In genomic region chr14:61768240-61768639, GRCh38 we compare ENCODE assay signal across 23 cellular contexts. TPM values are rescaled to one million over a fixed set of nuclear protein-coding genes. Genes with fewer than 3 reads are reported as not detected.
DNase-seq lines count a peak whose midpoint lies in the region; ATAC-seq, FAIRE-seq and TF ChIP-seq lines count a peak whose summit lies in the region.
"Had no signal": no experiment of that assay in that cellular context is flagged by ENCODE, and none has a peak within 500 bp of the region (broad histone marks: within the 10 kb centered on the region; RNA-seq: fewer than 3 reads in every experiment).

No MANE protein-coding gene starts in this region.

- H3K4me3 Mint-ChIP-seq in activated CD8-positive, alpha-beta T cell treated with anti-CD3 and anti-CD28 coated beads for 36 hours: no peak overlapping the region
- H3K4me3 Mint-ChIP-seq: B cell; CD8-positive, alpha-beta T cell; H9 had no signal

- CTCF ChIA-PET in activated CD8-positive, alpha-beta T cell treated with anti-CD3 and anti-CD28 coated beads for 36 hours (lab: Charles Lee): interaction anchor here (1.4 to 2.1 kb wide), 4 partner anchors 11 to 70 kb away, joined by 4 to 8 read pairs (median 6); no protein-coding TSS in a partner anchor

- H3K4me1 ChIP-seq in heart left ventricle (peaks cover 0 to 38% (median 13%) of the 10 kb centered on the region in 12 donors), heart right ventricle (peaks cover 0 to 35% (median 23%) of the 10 kb centered on the region in 9 donors)

- TF ChIP-seq CTCF in heart left ventricle (IDR thresholded peaks at IDR 0.05) (no peak), heart right ventricle (IDR thresholded peaks at IDR 0.05) (no peak)
- TF ChIP-seq CTCF in activated CD8-positive, alpha-beta T cell treated with anti-CD3 and anti-CD28 coated beads for 36 hours (IDR thresholded peaks at IDR 0.05): no peak

- POLR2A ChIA-PET in activated CD8-positive, alpha-beta T cell treated with anti-CD3 and anti-CD28 coated beads for 36 hours (lab: Charles Lee): no interaction called here

- DNase-seq in heart left ventricle: peak in 1 of 5 donors; percentile 20
- DNase-seq in cardiac septum (ENCODE audit: low spot score): no peak
- DNase-seq in heart right ventricle: no peak
- no peak for DNase-seq in urothelium cell line (ENCODE audit: low spot score)
- DNase-seq in NCI-H226: no peak
- no peak for DNase-seq in activated CD8-positive, alpha-beta T cell treated with anti-CD3 and anti-CD28 coated beads for 36 hours
- DNase-seq: Calu3; CD8-positive, alpha-beta T cell; DMS 273 treated with DMSO at 0.1 percent for 48 hours; DMS53; DND-41; EL; H9 had no signal

- intact Hi-C loops in heart left ventricle (cut with DNase I): loop anchor here in 4 of 10 donors (10.0 kb wide), 2 partner anchors 293 to 303 kb away; no protein-coding TSS in a partner anchor
- intact Hi-C loops in cardiac septum (cut with DNase I): no loop called here
- intact Hi-C loops in heart right ventricle (cut with DNase I): loop anchor here in 3 of 10 donors (10.0 kb wide), 1 partner anchor 303 kb away; no protein-coding TSS in a partner anchor
- intact Hi-C loops in activated CD8-positive, alpha-beta T cell treated with anti-CD3 and anti-CD28 coated beads for 36 hours (cut with micrococcal nuclease): no loop called here

- H3K9me3 ChIP-seq in heart left ventricle (no peaks in the 10 kb centered on the region), heart right ventricle (no peaks in the 10 kb centered on the region)
- H3K9me3 ChIP-seq: BLaER1 treated with 17β-estradiol and CSF1 and Interleukin-3, amounts not matched to agents 10 nM and 100 nM had no signal

- ATAC-seq in heart left ventricle: peak in 1 of 4 donors; percentile 61
- ATAC-seq in SK-N-SH treated with all-trans-retinoic acid at 6 μM for 48 hours: no peak; the same call in 1 of the 3 replicates
- ATAC-seq in heart right ventricle: peak in 4 of 8 donors; percentile 52 to 63 (median 56)
- ATAC-seq in activated CD8-positive, alpha-beta T cell treated with anti-CD3 and anti-CD28 coated beads for 36 hours: no peak
- ATAC-seq in HG03571 (IDR thresholded peaks at IDR 0.05; ENCODE audit: unreplicated experiment): no peak
- ATAC-seq: CD8-positive, alpha-beta T cell; GM12878 had no signal

- H3K27me3 ChIP-seq in heart left ventricle (no peaks in the 10 kb centered on the region), heart right ventricle (no peaks in the 10 kb centered on the region)
- H3K27me3 ChIP-seq: BLaER1 treated with 17β-estradiol and CSF1 and Interleukin-3, amounts not matched to agents 10 nM and 100 nM had no signal

- peaks cover 28% of the 10 kb centered on the region for H3K4me1 Mint-ChIP-seq in activated CD8-positive, alpha-beta T cell treated with anti-CD3 and anti-CD28 coated beads for 36 hours (ENCODE audit: low read depth)

- peaks cover 35% of the 10 kb centered on the region for H3K36me3 Mint-ChIP-seq in activated CD8-positive, alpha-beta T cell treated with anti-CD3 and anti-CD28 coated beads for 36 hours (ENCODE audit: low read depth)

- peak; percentile 83 for FAIRE-seq in urothelium cell line (lab: Jason Lieb, UNC)
- FAIRE-seq: GM12878, GM19239, H1 had no signal

- H3K27ac Mint-ChIP-seq in activated CD8-positive, alpha-beta T cell treated with anti-CD3 and anti-CD28 coated beads for 36 hours: no peak overlapping the region
- H3K27ac Mint-ChIP-seq: B cell; CD8-positive, alpha-beta T cell; H9 had no signal

- no peak for TF ChIP-seq POLR2A in heart left ventricle (IDR thresholded peaks at IDR 0.05)

- WGBS in heart left ventricle, 4 donors: 50 to 63% (median 57%) methylated on average over 3 of the region's 3 CpGs
- WGBS in heart right ventricle, 2 donors: 52 to 64% methylated on average over 3 of the region's 3 CpGs

- H3K4me3 ChIP-seq in heart left ventricle (no peak overlapping the region), heart right ventricle (no peak overlapping the region)
- H3K4me3 ChIP-seq: BLaER1 treated with 17β-estradiol and CSF1 and Interleukin-3, amounts not matched to agents 10 nM and 100 nM; GM12878 had no signal

- no peaks in the 10 kb centered on the region for H3K27me3 Mint-ChIP-seq in activated CD8-positive, alpha-beta T cell treated with anti-CD3 and anti-CD28 coated beads for 36 hours
- H3K27me3 Mint-ChIP-seq: B cell had no signal

- H3K9me3 Mint-ChIP-seq in activated CD8-positive, alpha-beta T cell treated with anti-CD3 and anti-CD28 coated beads for 36 hours: no peaks in the 10 kb centered on the region
- H3K9me3 Mint-ChIP-seq: CD8-positive, alpha-beta T cell; H9 had no signal

- peak overlapping the region in 7 of 12 donors; percentile 5 to 56 (median 27) for H3K27ac ChIP-seq in heart left ventricle
- peak overlapping the region in 6 of 10 donors; percentile 15 to 57 (median 34) for H3K27ac ChIP-seq in heart right ventricle
- H3K27ac ChIP-seq: BLaER1 treated with 17β-estradiol and CSF1 and Interleukin-3, amounts not matched to agents 10 nM and 100 nM had no signal

- H3K36me3 ChIP-seq in heart left ventricle: peaks cover 0 to 62% (median 43%) of the 10 kb centered on the region in 9 donors
- peaks cover 0 to 74% (median 10%) of the 10 kb centered on the region in 9 donors for H3K36me3 ChIP-seq in heart right ventricle

TF ChIP-seq in SK-N-SH treated with all-trans-retinoic acid at 6 μM for 48 hours, 23 proteins besides CTCF, POLR2A, EP300 and RAD21 (continues in another document):
- TF ChIP-seq SNAI2 (CRISPR knock-in tag; IDR thresholded peaks at IDR 0.05): no peak
- TF ChIP-seq GLIS3 (CRISPR knock-in tag; IDR thresholded peaks at IDR 0.05): no peak
- no peak for TF ChIP-seq PATZ1 (CRISPR knock-in tag; IDR thresholded peaks at IDR 0.05; ENCODE audit: borderline replicate concordance)
- no peak for TF ChIP-seq BACH2 (CRISPR knock-in tag; IDR thresholded peaks at IDR 0.05; ENCODE audit: borderline replicate concordance)
- no peak for TF ChIP-seq ZNF70 (CRISPR knock-in tag; IDR thresholded peaks at IDR 0.05)
- no peak for TF ChIP-seq CSDC2 (CRISPR knock-in tag; IDR thresholded peaks at IDR 0.05)
- TF ChIP-seq PPARA (CRISPR knock-in tag; IDR thresholded peaks at IDR 0.05; ENCODE audit: borderline replicate concordance): no peak
- TF ChIP-seq OSR1 (CRISPR knock-in tag; IDR thresholded peaks at IDR 0.05): no peak
- peak; percentile 89 for TF ChIP-seq TCF4 (CRISPR knock-in tag; IDR thresholded peaks at IDR 0.05; ENCODE audit: borderline replicate concordance)
- TF ChIP-seq ESRRG (CRISPR knock-in tag; IDR thresholded peaks at IDR 0.05): no peak
- TF ChIP-seq RARB (CRISPR knock-in tag; IDR thresholded peaks at IDR 0.05): no peak
- peak; percentile 82; the same call in 1 of the 2 replicates for TF ChIP-seq ARNTL (CRISPR knock-in tag; IDR thresholded peaks at IDR 0.05; ENCODE audit: borderline replicate concordance, low read depth)
- no peak; the same call in 1 of the 2 replicates for TF ChIP-seq TSHZ2 (CRISPR knock-in tag; IDR thresholded peaks at IDR 0.05)
- TF ChIP-seq ZNF565 (CRISPR knock-in tag; conservative IDR thresholded peaks at IDR 0.05; ENCODE audit: low read depth): no peak
- no peak for TF ChIP-seq ZNF8 (CRISPR knock-in tag; IDR thresholded peaks at IDR 0.05)

RNA-seq across cellular contexts. Expression of gene SNAPC1, which starts 6.0 kb away (rescaled TPM):
- 1 to 10 TPM; 5.9 to 9.0 (median 7.2) TPM for total RNA-seq in heart left ventricle
- polyA plus RNA-seq in heart left ventricle: 1 to 10 TPM; 6.1 to 6.3 TPM
- 5.0 TPM for total RNA-seq in cardiac septum
- total RNA-seq in heart right ventricle: 10 to 100 TPM in 2 of 10 donors, 1 to 10 TPM in 8; 5.6 to 11.9 (median 7.4) TPM
- polyA plus RNA-seq in heart right ventricle: 1 to 10 TPM; 4.2 to 6.2 TPM
- total RNA-seq in activated CD8-positive, alpha-beta T cell treated with anti-CD3 and anti-CD28 coated beads for 36 hours: 10 to 100 TPM; 11.4 to 11.6 TPM

RNA-seq across cellular contexts. Expression of gene SYT16, which starts 44.3 kb away (rescaled TPM):
- total RNA-seq in heart left ventricle (under 1 TPM in 2 of 9 donors, not detected in 7; 0.20 to 0.39 TPM), cardiac septum (0.73 TPM), heart right ventricle (under 1 TPM in 5 of 10 donors, not detected in 5; 0.02 to 0.19 (median 0.13) TPM)
- polyA plus RNA-seq in heart left ventricle (not detected), heart right ventricle (under 1 TPM in 1 of 2 donors, not detected in 1; 0.01 TPM)
- under 1 TPM; 0.02 to 0.05 TPM for total RNA-seq in activated CD8-positive, alpha-beta T cell treated with anti-CD3 and anti-CD28 coated beads for 36 hours
- total RNA-seq: A172; B cell; CD8-positive, alpha-beta T cell; G401; HT-29 had no signal
